ENCODE assay signal across 27 cellular contexts in genomic region chr10:84147347-84147746, GRCh38. TPM values are rescaled to one million over a fixed set of nuclear protein-coding genes. Genes with fewer than 3 reads are reported as not detected.
"Had no signal": no experiment of that assay in that cellular context is flagged by ENCODE, and none has a peak within 500 bp of the region (broad histone marks: within the 10 kb centered on the region; RNA-seq: fewer than 3 reads in every experiment).

No MANE protein-coding gene starts in this region.

- H3K27ac ChIP-seq: ascending aorta, cardiac muscle cell, PC-9, RWPE1 had no signal

- H3K27me3 Mint-ChIP-seq: activated CD4-positive, alpha-beta T cell treated with anti-CD3 and anti-CD28 coated beads, Interleukin-2, amount 10 ng/mL, durations not matched to agents 24 days and 14 days; activated CD8-positive, alpha-beta T cell treated with anti-CD3 and anti-CD28 coated beads for 36 hours; central memory CD8-positive, alpha-beta T cell; T-cell had no signal

- H3K9me3 Mint-ChIP-seq: activated CD4-positive, alpha-beta T cell treated with anti-CD3 and anti-CD28 coated beads, Interleukin-2, amount 10 ng/mL, durations not matched to agents 24 days and 14 days; activated CD8-positive, alpha-beta T cell treated with anti-CD3 and anti-CD28 coated beads for 36 hours; activated naive CD4-positive, alpha-beta T cell treated with anti-CD3 and anti-CD28 coated beads for 36 hours; activated naive CD4-positive, alpha-beta T cell treated with anti-CD3 and anti-CD28 coated beads, Interleukin-2, amount 50 U/mL, for 72 hours; activated T-cell treated with anti-CD3 and anti-CD28 coated beads, Interleukin-2, amount 50 U/mL, for 4 hours; central memory CD8-positive, alpha-beta T cell; T-cell; T-helper 2 cell treated with Interferon-gamma antibody and Interleukin-4, amounts not matched to agents 5 μg/mL and 100 μg/mL, for 36 hours had no signal

- H3K9me3 ChIP-seq: ascending aorta had no signal

- H3K4me1 ChIP-seq: ascending aorta had no signal

- DNase-seq: activated CD4-positive, alpha-beta T cell treated with anti-CD3 and anti-CD28 coated beads, Interleukin-2, amount 50 U/mL, for 4 hours; activated gamma-delta T cell treated with Interleukin-2 at 50 U/mL for 16 hours; activated T-cell treated with anti-CD3 and anti-CD28 coated beads, Interleukin-2, amount 50 U/mL, for 4 hours; NCI-H187; NCI-H2029 treated with DMSO at 0.1 percent for 48 hours; NCI-H2107; NCI-H2171; NCI-H510A; NCI-H748 treated with DMSO at 0.1 percent for 48 hours; SIG-M5 had no signal

- H3K27ac Mint-ChIP-seq: activated naive CD4-positive, alpha-beta T cell treated with anti-CD3 and anti-CD28 coated beads for 36 hours; T-cell; T-helper 2 cell treated with Interferon-gamma antibody and Interleukin-4, amounts not matched to agents 5 μg/mL and 100 μg/mL, for 36 hours had no signal

- H3K4me3 Mint-ChIP-seq: activated CD4-positive, alpha-beta T cell treated with anti-CD3 and anti-CD28 coated beads, Interleukin-2, amount 10 ng/mL, durations not matched to agents 24 days and 14 days; activated CD8-positive, alpha-beta T cell treated with anti-CD3 and anti-CD28 coated beads for 36 hours; activated naive CD4-positive, alpha-beta T cell treated with anti-CD3 and anti-CD28 coated beads for 36 hours; activated T-cell treated with anti-CD3 and anti-CD28 coated beads, Interleukin-2, amount 50 U/mL, for 4 hours; central memory CD8-positive, alpha-beta T cell; T-cell; T-helper 2 cell treated with Interferon-gamma antibody and Interleukin-4, amounts not matched to agents 5 μg/mL and 100 μg/mL, for 36 hours had no signal

- H3K4me1 Mint-ChIP-seq: activated CD4-positive, alpha-beta T cell treated with anti-CD3 and anti-CD28 coated beads, Interleukin-2, amount 10 ng/mL, durations not matched to agents 24 days and 14 days had no signal

- ATAC-seq: activated T-cell treated with anti-CD3 and anti-CD28 coated beads, Interleukin-2, amount 50 U/mL, for 4 hours; Right ventricle myocardium inferior had no signal

- H3K4me3 ChIP-seq: ascending aorta, cardiac muscle cell, PC-9 had no signal

- H3K27me3 ChIP-seq: ascending aorta, cardiac muscle cell had no signal

RNA-seq across cellular contexts. Expression of gene GPR15LG, which starts 26.3 kb away (rescaled TPM):
- total RNA-seq: activated CD4-positive, alpha-beta T cell treated with anti-CD3 and anti-CD28 coated beads, Interleukin-2, amount 10 ng/mL, durations not matched to agents 24 days and 14 days; activated CD8-positive, alpha-beta memory T cell treated with anti-CD3 and anti-CD28 coated beads for 36 hours; activated CD8-positive, alpha-beta T cell treated with anti-CD3 and anti-CD28 coated beads for 36 hours; activated naive CD4-positive, alpha-beta T cell treated with anti-CD3 and anti-CD28 coated beads for 36 hours; activated naive CD4-positive, alpha-beta T cell treated with anti-CD3 and anti-CD28 coated beads, Interleukin-2, amount 50 U/mL, for 72 hours; activated T-cell treated with anti-CD3 and anti-CD28 coated beads, Interleukin-2, amount 50 U/mL, for 4 hours; ascending aorta; cardiac muscle cell; chondrocyte; M059J; OCI-LY7; PC-9; Right ventricle myocardium inferior; SK-MEL-5; T-cell had no signal
- polyA plus RNA-seq: cardiac muscle cell had no signal

RNA-seq across cellular contexts. Expression of gene CDHR1, which starts 47.0 kb away (rescaled TPM):
- total RNA-seq: ascending aorta, M059J, OCI-LY7, PC-9, SK-MEL-5 had no signal
